ENCODE assay signal across 1 cellular context in the genomic region with DNA sequence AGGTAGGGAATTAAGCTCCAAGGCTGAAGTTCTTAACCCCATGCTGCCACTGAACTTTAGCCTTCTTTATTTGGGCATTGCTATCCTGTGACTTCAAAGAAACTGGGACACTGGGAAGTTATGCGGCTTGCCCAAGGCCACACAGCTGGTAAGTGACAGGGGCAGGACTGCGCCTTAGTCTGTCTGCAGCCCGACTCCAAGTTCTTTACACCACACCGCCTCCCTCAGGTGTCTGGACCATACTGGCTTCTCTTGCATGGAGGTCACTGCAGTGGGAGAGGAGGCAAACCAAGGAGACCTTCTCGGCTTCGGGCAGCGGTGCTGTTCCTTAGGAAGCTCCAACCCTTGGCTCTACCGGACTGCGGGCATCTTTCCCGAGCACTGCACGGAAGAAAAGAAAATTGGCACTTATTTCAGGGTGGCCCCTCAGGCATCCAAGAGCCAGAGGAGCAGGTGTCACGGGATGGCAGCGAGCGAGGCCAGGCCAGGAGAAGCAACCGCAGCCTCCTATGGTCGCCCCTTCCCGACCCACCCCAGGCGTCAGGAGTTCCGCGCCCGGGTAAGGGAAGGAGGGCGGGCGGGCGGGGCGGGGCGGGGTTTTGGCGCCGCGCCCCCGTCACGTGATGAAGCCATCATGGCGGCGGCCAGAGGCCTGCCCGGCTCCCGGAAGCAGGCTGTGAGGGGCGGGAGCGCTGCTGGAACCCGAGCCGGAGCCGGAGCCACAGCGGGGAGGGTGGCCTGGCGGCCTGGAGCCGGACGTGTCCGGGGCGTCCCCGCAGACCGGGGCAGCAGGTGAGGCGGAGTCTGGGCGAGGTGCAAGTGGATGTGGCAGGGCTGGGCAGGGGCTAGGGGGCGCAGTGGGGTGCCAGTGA.
TF ChIP-seq lines count a peak whose summit lies in the region.

No MANE protein-coding gene starts in this region.

TF ChIP-seq in GM12878, 131 proteins besides CTCF, POLR2A, EP300 and RAD21 (continued from another document and continues in another):
- TF ChIP-seq RCOR1 (conservative IDR thresholded peaks at IDR 0.05; ENCODE audit: low read depth, low read length) (no peak), IKZF2 (IDR thresholded peaks at IDR 0.05) (peak in 1 of 2 experiments; percentile 25; a peak in 1 of 4 replicates), EGR1 (IDR thresholded peaks at IDR 0.05; ENCODE audit: borderline replicate concordance in 1 of 2, low read depth in 2 of 2, low read length in 2 of 2) (0 out of 3 replicates have a peak, but pooled peaks of 1 of the 2 experiments have one; percentile 3), IRF5 (IDR thresholded peaks at IDR 0.05; ENCODE audit: borderline replicate concordance) (no peak), MEF2B (IDR thresholded peaks at IDR 0.05; ENCODE audit: partially characterized antibody, poor library complexity, severe bottlenecking) (no peak), E2F4 (IDR thresholded peaks at IDR 0.05; ENCODE audit: low read depth, low read length) (0 out of 2 replicates have a peak, but pooled peaks have one; percentile 26), STAT3 (IDR thresholded peaks at IDR 0.05; ENCODE audit: low read depth, low read length) (no peak), RB1 (IDR thresholded peaks at IDR 0.05; ENCODE audit: borderline replicate concordance) (peak; percentile 14; the same call in 1 of the 2 replicates), CBFB (IDR thresholded peaks at IDR 0.05; ENCODE audit: low read depth) (no peak), HDAC6 (IDR thresholded peaks at IDR 0.05; ENCODE audit: unreplicated experiment) (no peak), LARP7 (IDR thresholded peaks at IDR 0.05) (peak; percentile 39; the same call in 1 of the 2 replicates), CHD4 (IDR thresholded peaks at IDR 0.05) (no peak), TAF1 (IDR thresholded peaks at IDR 0.05; ENCODE audit: borderline replicate concordance, low read depth, low read length) (peak; percentile 58; the same call in 1 of the 2 replicates), MXI1 (IDR thresholded peaks at IDR 0.05; ENCODE audit: low read depth, low read length) (peak; percentile 68), SRF (IDR thresholded peaks at IDR 0.05; ENCODE audit: low read depth in 2 of 2, low read length in 2 of 2) (0 out of 4 replicates have a peak, but pooled peaks of 1 of the 2 experiments have one; percentile 53), SMC3 (IDR thresholded peaks at IDR 0.05; ENCODE audit: borderline replicate concordance, low read length) (peak; percentile 65; the same call in 1 of the 2 replicates), NBN (IDR thresholded peaks at IDR 0.05) (peak; percentile 37; the same call in 1 of the 2 replicates), RELA (IDR thresholded peaks at IDR 0.05; ENCODE audit: borderline replicate concordance, partially characterized antibody) (peak; percentile 20), CBX5 (IDR thresholded peaks at IDR 0.05; ENCODE audit: low read depth) (no peak), IKZF1 (conservative IDR thresholded peaks at IDR 0.05) (peak; percentile 61), TCF12 (IDR thresholded peaks at IDR 0.05; ENCODE audit: low read depth, low read length) (no peak; the same call in 1 of the 2 replicates), MLLT1 (IDR thresholded peaks at IDR 0.05) (peak; percentile 21; the same call in 1 of the 2 replicates), DPF2 (IDR thresholded peaks at IDR 0.05) (0 out of 2 replicates have a peak, but pooled peaks have one; percentile 33), USF1 (IDR thresholded peaks at IDR 0.05; ENCODE audit: borderline replicate concordance, extremely low read length, insufficient read depth, low read depth, low read length) (peak; percentile 88), PKNOX1 (IDR thresholded peaks at IDR 0.05) (peak; percentile 71; the same call in 1 of the 2 replicates), NR2C1 (IDR thresholded peaks at IDR 0.05) (peak; percentile 10; the same call in 1 of the 2 replicates), STAT1 (conservative IDR thresholded peaks at IDR 0.05) (no peak), GABPA (IDR thresholded peaks at IDR 0.05; ENCODE audit: low read depth) (no peak), RUNX3 (IDR thresholded peaks at IDR 0.05; ENCODE audit: low read length) (peak; percentile 25), ZNF24 (IDR thresholded peaks at IDR 0.05) (no peak)
- TF ChIP-seq, protein P1, sequence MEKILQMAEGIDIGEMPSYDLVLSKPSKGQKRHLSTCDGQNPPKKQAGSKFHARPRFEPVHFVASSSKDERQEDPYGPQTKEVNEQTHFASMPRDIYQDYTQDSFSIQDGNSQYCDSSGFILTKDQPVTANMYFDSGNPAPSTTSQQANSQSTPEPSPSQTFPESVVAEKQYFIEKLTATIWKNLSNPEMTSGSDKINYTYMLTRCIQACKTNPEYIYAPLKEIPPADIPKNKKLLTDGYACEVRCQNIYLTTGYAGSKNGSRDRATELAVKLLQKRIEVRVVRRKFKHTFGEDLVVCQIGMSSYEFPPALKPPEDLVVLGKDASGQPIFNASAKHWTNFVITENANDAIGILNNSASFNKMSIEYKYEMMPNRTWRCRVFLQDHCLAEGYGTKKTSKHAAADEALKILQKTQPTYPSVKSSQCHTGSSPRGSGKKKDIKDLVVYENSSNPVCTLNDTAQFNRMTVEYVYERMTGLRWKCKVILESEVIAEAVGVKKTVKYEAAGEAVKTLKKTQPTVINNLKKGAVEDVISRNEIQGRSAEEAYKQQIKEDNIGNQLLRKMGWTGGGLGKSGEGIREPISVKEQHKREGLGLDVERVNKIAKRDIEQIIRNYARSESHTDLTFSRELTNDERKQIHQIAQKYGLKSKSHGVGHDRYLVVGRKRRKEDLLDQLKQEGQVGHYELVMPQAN (conservative IDR thresholded peaks at IDR 0.05), result peak; percentile 87
- TF ChIP-seq, protein P2, sequence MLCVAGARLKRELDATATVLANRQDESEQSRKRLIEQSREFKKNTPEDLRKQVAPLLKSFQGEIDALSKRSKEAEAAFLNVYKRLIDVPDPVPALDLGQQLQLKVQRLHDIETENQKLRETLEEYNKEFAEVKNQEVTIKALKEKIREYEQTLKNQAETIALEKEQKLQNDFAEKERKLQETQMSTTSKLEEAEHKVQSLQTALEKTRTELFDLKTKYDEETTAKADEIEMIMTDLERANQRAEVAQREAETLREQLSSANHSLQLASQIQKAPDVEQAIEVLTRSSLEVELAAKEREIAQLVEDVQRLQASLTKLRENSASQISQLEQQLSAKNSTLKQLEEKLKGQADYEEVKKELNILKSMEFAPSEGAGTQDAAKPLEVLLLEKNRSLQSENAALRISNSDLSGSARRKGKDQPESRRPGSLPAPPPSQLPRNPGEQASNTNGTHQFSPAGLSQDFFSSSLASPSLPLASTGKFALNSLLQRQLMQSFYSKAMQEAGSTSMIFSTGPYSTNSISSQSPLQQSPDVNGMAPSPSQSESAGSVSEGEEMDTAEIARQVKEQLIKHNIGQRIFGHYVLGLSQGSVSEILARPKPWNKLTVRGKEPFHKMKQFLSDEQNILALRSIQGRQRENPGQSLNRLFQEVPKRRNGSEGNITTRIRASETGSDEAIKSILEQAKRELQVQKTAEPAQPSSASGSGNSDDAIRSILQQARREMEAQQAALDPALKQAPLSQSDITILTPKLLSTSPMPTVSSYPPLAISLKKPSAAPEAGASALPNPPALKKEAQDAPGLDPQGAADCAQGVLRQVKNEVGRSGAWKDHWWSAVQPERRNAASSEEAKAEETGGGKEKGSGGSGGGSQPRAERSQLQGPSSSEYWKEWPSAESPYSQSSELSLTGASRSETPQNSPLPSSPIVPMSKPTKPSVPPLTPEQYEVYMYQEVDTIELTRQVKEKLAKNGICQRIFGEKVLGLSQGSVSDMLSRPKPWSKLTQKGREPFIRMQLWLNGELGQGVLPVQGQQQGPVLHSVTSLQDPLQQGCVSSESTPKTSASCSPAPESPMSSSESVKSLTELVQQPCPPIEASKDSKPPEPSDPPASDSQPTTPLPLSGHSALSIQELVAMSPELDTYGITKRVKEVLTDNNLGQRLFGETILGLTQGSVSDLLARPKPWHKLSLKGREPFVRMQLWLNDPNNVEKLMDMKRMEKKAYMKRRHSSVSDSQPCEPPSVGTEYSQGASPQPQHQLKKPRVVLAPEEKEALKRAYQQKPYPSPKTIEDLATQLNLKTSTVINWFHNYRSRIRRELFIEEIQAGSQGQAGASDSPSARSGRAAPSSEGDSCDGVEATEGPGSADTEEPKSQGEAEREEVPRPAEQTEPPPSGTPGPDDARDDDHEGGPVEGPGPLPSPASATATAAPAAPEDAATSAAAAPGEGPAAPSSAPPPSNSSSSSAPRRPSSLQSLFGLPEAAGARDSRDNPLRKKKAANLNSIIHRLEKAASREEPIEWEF (IDR thresholded peaks at IDR 0.05; ENCODE audit: insufficient replicate concordance, low read depth, low read length), result no peak
- TF ChIP-seq, protein P3, sequence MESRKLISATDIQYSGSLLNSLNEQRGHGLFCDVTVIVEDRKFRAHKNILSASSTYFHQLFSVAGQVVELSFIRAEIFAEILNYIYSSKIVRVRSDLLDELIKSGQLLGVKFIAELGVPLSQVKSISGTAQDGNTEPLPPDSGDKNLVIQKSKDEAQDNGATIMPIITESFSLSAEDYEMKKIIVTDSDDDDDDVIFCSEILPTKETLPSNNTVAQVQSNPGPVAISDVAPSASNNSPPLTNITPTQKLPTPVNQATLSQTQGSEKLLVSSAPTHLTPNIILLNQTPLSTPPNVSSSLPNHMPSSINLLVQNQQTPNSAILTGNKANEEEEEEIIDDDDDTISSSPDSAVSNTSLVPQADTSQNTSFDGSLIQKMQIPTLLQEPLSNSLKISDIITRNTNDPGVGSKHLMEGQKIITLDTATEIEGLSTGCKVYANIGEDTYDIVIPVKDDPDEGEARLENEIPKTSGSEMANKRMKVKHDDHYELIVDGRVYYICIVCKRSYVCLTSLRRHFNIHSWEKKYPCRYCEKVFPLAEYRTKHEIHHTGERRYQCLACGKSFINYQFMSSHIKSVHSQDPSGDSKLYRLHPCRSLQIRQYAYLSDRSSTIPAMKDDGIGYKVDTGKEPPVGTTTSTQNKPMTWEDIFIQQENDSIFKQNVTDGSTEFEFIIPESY (IDR thresholded peaks at IDR 0.05), result no peak
- TF ChIP-seq, protein P4, sequence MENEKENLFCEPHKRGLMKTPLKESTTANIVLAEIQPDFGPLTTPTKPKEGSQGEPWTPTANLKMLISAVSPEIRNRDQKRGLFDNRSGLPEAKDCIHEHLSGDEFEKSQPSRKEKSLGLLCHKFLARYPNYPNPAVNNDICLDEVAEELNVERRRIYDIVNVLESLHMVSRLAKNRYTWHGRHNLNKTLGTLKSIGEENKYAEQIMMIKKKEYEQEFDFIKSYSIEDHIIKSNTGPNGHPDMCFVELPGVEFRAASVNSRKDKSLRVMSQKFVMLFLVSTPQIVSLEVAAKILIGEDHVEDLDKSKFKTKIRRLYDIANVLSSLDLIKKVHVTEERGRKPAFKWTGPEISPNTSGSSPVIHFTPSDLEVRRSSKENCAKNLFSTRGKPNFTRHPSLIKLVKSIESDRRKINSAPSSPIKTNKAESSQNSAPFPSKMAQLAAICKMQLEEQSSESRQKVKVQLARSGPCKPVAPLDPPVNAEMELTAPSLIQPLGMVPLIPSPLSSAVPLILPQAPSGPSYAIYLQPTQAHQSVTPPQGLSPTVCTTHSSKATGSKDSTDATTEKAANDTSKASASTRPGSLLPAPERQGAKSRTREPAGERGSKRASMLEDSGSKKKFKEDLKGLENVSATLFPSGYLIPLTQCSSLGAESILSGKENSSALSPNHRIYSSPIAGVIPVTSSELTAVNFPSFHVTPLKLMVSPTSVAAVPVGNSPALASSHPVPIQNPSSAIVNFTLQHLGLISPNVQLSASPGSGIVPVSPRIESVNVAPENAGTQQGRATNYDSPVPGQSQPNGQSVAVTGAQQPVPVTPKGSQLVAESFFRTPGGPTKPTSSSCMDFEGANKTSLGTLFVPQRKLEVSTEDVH (IDR thresholded peaks at IDR 0.05; ENCODE audit: low read depth, partially characterized antibody), result no peak
